Comparison of ENCODE assay signal across 9 cellular contexts in the genomic region with DNA sequence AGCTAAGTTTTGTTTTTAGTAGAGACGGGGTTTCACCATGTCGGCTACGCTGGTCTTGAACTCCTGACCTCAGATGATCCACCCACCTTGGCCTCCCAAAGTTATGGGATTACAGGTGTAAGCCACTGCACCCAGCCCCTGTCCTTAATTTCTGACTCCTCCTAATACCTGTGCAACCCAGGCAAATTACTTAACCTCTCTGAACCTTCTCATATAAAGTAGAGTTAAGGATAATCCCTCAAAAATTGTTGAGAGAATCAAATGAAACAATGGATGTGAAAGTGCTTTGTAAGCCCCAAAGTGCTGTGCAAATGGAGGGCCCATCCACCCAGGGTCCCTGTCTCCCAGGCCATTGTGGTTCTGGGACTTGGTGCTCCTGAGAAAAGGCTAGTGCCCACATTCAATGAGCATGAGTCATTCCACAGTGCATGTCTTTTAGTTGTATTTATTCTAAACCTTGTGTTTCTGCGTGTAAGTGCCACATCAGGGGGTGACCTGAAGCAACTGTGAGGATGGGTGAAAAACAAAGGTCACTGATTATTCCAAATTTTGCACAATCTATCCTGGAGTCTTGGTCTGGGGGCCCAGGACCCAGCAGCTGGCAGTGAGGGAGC.
DNase-seq lines count a peak whose midpoint lies in the region; ATAC-seq, FAIRE-seq and TF ChIP-seq lines count a peak whose summit lies in the region.
"Had no signal": no experiment of that assay in that cellular context is flagged by ENCODE, and none has a peak within 500 bp of the region (broad histone marks: within the 10 kb centered on the region; RNA-seq: fewer than 3 reads in every experiment).

No MANE protein-coding gene starts in this region.

- H3K9me3 Mint-ChIP-seq in memory B cell: no peaks in the 10 kb centered on the region

- WGBS in HepG2 (ENCODE audit: low lambda C conversion rate): 51% methylated on average over 4 of the region's 4 CpGs
- WGBS in right lobe of liver (ENCODE audit: insufficient coverage, low coverage, low lambda C conversion rate, missing lambda C conversion rate): 72% methylated on average over 2 of the region's 4 CpGs

- no peak for TF ChIP-seq EP300 in HepG2 (IDR thresholded peaks at IDR 0.05; ENCODE audit: low read depth in 2 of 2, low read length in 2 of 2)
- TF ChIP-seq EP300 in HepG2 (CRISPR knock-in tag; IDR thresholded peaks at IDR 0.05; ENCODE audit: borderline replicate concordance): no peak

- no peak for FAIRE-seq in HepG2 (lab: Jason Lieb, UNC)

- POLR2A ChIA-PET in HepG2 (lab: Yijun Ruan, JAX): no interaction called here

- H3K36me3 ChIP-seq in HepG2 (replicated peaks in 1 of 2; ENCODE audit: control insufficient read depth in 1 of 2, insufficient read depth in 2 of 2, low read length in 2 of 2): no peaks in the 10 kb centered on the region
- no peaks in the 10 kb centered on the region for H3K36me3 ChIP-seq in right lobe of liver
- no peaks in the 10 kb centered on the region for H3K36me3 ChIP-seq in adipocyte (ENCODE audit: control insufficient read depth, insufficient read depth, low read length, severe bottlenecking)

- peaks cover 61% of the 10 kb centered on the region for H3K4me1 Mint-ChIP-seq in memory B cell

- TF ChIP-seq CTCF in HepG2 (CRISPR knock-in tag; IDR thresholded peaks at IDR 0.05) (no peak), right lobe of liver (IDR thresholded peaks at IDR 0.05) (no peak)

- H3K27me3 ChIP-seq in HepG2 (ENCODE audit: control insufficient read depth in 1 of 2, insufficient read depth in 2 of 2, low read length in 2 of 2) (peaks cover 0 to 3% of the 10 kb centered on the region in 2 experiments; a peak in 1 of 5 replicates), right lobe of liver (no peaks in the 10 kb centered on the region), adipocyte (replicated peaks; ENCODE audit: control insufficient read depth, insufficient read depth, low read length) (no peaks in the 10 kb centered on the region)

- DNase-seq in HepG2 (ENCODE audit: low spot score): no peak
- DNase-seq in right lobe of liver: no peak
- DNase-seq in adipocyte (ENCODE audit: low read depth): peak; percentile 39
- no peak for DNase-seq in memory B cell (ENCODE audit: low spot score in 2 of 2)
- no peak for DNase-seq in HK-2 (ENCODE audit: unreplicated experiment)
- DNase-seq in activated CD8-positive, alpha-beta memory T cell treated with anti-CD3 and anti-CD28 coated beads, Interleukin-2, amount 50 U/mL, for 4 hours: no peak
- DNase-seq: NCI-H187 treated with DMSO at 0.1 percent for 48 hours had no signal

- TF ChIP-seq POLR2A in HepG2 (IDR thresholded peaks at IDR 0.05; ENCODE audit: insufficient read depth in 1 of 2, low read depth in 2 of 2, low read length in 2 of 2) (no peak), right lobe of liver (IDR thresholded peaks at IDR 0.05) (no peak)

- no peaks in the 10 kb centered on the region for H3K79me2 ChIP-seq in HepG2 (ENCODE audit: insufficient read depth, low read length)

- H3K4me1 ChIP-seq in HepG2 (ENCODE audit: insufficient read depth, low read length) (peaks cover 51% of the 10 kb centered on the region), right lobe of liver (peaks cover 0 to 5% (median 0%) of the 10 kb centered on the region in 4 donors), adipocyte (ENCODE audit: control insufficient read depth, insufficient read depth, low read length) (peaks cover 34% of the 10 kb centered on the region)

- H3K4me3 Mint-ChIP-seq in memory B cell: peak overlapping the region; percentile 56

- H3K4me3 ChIP-seq in HepG2 (replicated peaks in 1 of 3; ENCODE audit: insufficient read depth in 1 of 3, low read depth in 2 of 3, low read length in 3 of 3) (no peak overlapping the region), right lobe of liver (no peak overlapping the region), adipocyte (ENCODE audit: low read length) (no peak overlapping the region)

- in situ Hi-C loops in HepG2 (cut with HindIII; ENCODE audit: extremely low pct_ligation_motif_present, low pct_unique_long_range_greater_than_20kb): no loop called here

- H3K9ac ChIP-seq in HepG2 (ENCODE audit: insufficient read depth, low read depth, low read length): no peak overlapping the region
- H3K9ac ChIP-seq in adipocyte (ENCODE audit: low read length): no peak overlapping the region

- peak overlapping the region; percentile 99 for H3K27ac Mint-ChIP-seq in memory B cell

- H3K9me3 ChIP-seq in HepG2 (ENCODE audit: low read length) (no peaks in the 10 kb centered on the region), right lobe of liver (no peaks in the 10 kb centered on the region), adipocyte (ENCODE audit: control insufficient read depth, low read length) (no peaks in the 10 kb centered on the region)

- H3K36me3 Mint-ChIP-seq in memory B cell: no peaks in the 10 kb centered on the region

- intact Hi-C loops in HepG2 (cut with micrococcal nuclease; ENCODE audit: unreplicated experiment): no loop called here
- intact Hi-C loops in right lobe of liver (cut with DNase I): no loop called here

- H4K20me1 ChIP-seq in HepG2 (ENCODE audit: insufficient read depth, low read length): no peaks in the 10 kb centered on the region

- CTCF ChIA-PET in HepG2 (lab: Yijun Ruan, JAX; ENCODE audit: low intra/inter-chr PET ratio, low total read pairs): no interaction called here

- H2AFZ ChIP-seq in HepG2 (ENCODE audit: low read length): no peak overlapping the region

- no peaks in the 10 kb centered on the region for H3K27me3 Mint-ChIP-seq in memory B cell

- TF ChIP-seq RAD21 in HepG2 (CRISPR knock-in tag; IDR thresholded peaks at IDR 0.05): no peak

- no TSS peak for BruUV-seq in HepG2 (replicated peaks; lab: Mats Ljungman, UMichigan)

- no peak overlapping the region for H3K4me2 ChIP-seq in HepG2 (ENCODE audit: low read depth, low read length)

- H3K27ac ChIP-seq in HepG2 (ENCODE audit: extremely low read length, insufficient read depth, low read length) (no peak overlapping the region), right lobe of liver (no peak overlapping the region)

- ATAC-seq in HepG2 (no peak), right lobe of liver (no peak), memory B cell (ENCODE audit: low read depth) (no peak), GM21423 (IDR thresholded peaks at IDR 0.05; ENCODE audit: unreplicated experiment) (no peak), HG02852 (IDR thresholded peaks at IDR 0.05; ENCODE audit: unreplicated experiment) (no peak)

TF ChIP-seq in HepG2, 621 proteins besides CTCF, POLR2A, EP300 and RAD21:
- peak; percentile 69 for TF ChIP-seq FOSL2 (CRISPR knock-in tag; IDR thresholded peaks at IDR 0.05)
- TF ChIP-seq, protein P1, sequence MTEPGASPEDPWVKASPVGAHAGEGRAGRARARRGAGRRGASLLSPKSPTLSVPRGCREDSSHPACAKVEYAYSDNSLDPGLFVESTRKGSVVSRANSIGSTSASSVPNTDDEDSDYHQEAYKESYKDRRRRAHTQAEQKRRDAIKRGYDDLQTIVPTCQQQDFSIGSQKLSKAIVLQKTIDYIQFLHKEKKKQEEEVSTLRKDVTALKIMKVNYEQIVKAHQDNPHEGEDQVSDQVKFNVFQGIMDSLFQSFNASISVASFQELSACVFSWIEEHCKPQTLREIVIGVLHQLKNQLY (CRISPR knock-in tag; IDR thresholded peaks at IDR 0.05): no peak
- TF ChIP-seq ZNF768 (CRISPR knock-in tag; IDR thresholded peaks at IDR 0.05): peak; percentile 63
- TF ChIP-seq MED1 (CRISPR knock-in tag; IDR thresholded peaks at IDR 0.05): no peak
- TF ChIP-seq HOXA3 (CRISPR knock-in tag; IDR thresholded peaks at IDR 0.05): no peak
